In the genomic region with DNA sequence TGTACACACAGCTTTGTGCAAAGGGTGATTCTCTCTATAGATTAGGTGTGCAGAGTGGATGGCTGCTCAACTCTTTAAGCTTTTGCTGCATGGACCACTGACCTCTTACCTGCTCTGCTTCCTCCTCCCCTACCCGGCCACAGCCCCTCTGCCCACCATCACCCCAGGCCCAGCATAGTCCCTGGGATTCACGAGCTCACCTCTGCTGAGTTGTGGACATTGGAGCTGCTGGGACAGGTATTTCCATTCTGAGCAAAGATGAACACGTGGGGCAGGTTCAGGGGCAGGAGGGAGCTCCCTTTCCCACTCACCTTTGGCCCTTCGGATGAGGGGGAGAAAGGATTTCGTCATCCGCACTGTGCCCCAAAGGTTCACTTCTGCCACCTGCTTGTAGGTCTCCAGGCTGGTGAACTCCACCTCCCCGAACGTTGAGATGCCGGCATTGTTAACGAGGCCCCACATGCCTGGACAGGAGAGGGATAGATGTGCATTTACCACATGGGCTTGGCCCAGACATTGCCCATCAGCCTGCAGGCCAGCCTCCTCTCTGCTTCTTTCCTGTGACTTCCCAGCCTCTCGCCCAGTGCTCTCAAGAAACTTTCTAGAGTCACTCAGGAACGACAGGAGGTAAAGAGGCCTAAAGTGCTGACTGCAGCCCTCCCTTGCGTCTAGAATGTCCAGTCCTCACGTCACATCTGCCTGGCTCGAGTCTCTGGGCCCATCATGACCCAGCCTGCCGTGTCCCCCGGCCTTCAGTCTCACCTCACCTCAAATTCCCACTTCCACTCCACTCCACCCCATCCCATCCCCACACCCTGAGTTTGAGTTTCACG, we compare ENCODE assay signal across 2 cellular contexts.
TF ChIP-seq lines count a peak whose summit lies in the region.

No MANE protein-coding gene starts in this region.

TF ChIP-seq in GM23338, 12 proteins besides CTCF, POLR2A, EP300 and RAD21 (continued from another document):
- TF ChIP-seq NANOG (IDR thresholded peaks at IDR 0.05; ENCODE audit: borderline replicate concordance) (no peak), EZH2phosphoT487 (IDR thresholded peaks at IDR 0.05; ENCODE audit: unreplicated experiment) (no peak), EZH2 (IDR thresholded peaks at IDR 0.05; ENCODE audit: low read depth, unreplicated experiment) (no peak), ZNF331 (CRISPR knock-in tag; IDR thresholded peaks at IDR 0.05; ENCODE audit: low read depth) (no peak), ZNF114 (CRISPR knock-in tag; IDR thresholded peaks at IDR 0.05) (no peak), POLR2AphosphoS5 (IDR thresholded peaks at IDR 0.05; ENCODE audit: low read depth) (no peak), STAT1 (IDR thresholded peaks at IDR 0.05; ENCODE audit: unreplicated experiment) (no peak)
- TF ChIP-seq, protein P1, sequence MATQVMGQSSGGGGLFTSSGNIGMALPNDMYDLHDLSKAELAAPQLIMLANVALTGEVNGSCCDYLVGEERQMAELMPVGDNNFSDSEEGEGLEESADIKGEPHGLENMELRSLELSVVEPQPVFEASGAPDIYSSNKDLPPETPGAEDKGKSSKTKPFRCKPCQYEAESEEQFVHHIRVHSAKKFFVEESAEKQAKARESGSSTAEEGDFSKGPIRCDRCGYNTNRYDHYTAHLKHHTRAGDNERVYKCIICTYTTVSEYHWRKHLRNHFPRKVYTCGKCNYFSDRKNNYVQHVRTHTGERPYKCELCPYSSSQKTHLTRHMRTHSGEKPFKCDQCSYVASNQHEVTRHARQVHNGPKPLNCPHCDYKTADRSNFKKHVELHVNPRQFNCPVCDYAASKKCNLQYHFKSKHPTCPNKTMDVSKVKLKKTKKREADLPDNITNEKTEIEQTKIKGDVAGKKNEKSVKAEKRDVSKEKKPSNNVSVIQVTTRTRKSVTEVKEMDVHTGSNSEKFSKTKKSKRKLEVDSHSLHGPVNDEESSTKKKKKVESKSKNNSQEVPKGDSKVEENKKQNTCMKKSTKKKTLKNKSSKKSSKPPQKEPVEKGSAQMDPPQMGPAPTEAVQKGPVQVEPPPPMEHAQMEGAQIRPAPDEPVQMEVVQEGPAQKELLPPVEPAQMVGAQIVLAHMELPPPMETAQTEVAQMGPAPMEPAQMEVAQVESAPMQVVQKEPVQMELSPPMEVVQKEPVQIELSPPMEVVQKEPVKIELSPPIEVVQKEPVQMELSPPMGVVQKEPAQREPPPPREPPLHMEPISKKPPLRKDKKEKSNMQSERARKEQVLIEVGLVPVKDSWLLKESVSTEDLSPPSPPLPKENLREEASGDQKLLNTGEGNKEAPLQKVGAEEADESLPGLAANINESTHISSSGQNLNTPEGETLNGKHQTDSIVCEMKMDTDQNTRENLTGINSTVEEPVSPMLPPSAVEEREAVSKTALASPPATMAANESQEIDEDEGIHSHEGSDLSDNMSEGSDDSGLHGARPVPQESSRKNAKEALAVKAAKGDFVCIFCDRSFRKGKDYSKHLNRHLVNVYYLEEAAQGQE (IDR thresholded peaks at IDR 0.05; ENCODE audit: unreplicated experiment): no peak

TF ChIP-seq in liver, 16 proteins besides CTCF, POLR2A, EP300 and RAD21 (continued from another document):
- TF ChIP-seq, protein P2, sequence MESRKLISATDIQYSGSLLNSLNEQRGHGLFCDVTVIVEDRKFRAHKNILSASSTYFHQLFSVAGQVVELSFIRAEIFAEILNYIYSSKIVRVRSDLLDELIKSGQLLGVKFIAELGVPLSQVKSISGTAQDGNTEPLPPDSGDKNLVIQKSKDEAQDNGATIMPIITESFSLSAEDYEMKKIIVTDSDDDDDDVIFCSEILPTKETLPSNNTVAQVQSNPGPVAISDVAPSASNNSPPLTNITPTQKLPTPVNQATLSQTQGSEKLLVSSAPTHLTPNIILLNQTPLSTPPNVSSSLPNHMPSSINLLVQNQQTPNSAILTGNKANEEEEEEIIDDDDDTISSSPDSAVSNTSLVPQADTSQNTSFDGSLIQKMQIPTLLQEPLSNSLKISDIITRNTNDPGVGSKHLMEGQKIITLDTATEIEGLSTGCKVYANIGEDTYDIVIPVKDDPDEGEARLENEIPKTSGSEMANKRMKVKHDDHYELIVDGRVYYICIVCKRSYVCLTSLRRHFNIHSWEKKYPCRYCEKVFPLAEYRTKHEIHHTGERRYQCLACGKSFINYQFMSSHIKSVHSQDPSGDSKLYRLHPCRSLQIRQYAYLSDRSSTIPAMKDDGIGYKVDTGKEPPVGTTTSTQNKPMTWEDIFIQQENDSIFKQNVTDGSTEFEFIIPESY (IDR thresholded peaks at IDR 0.05): no peak
